ENCODE assay signal across 17 cellular contexts in genomic region chr11:8596504-8597046, GRCh38. TPM values are rescaled to one million over a fixed set of nuclear protein-coding genes. Genes with fewer than 3 reads are reported as not detected.
DNase-seq lines count a peak whose midpoint lies in the region; ATAC-seq lines count a peak whose summit lies in the region.
"Had no signal": no experiment of that assay in that cellular context is flagged by ENCODE, and none has a peak within 500 bp of the region (broad histone marks: within the 10 kb centered on the region; RNA-seq: fewer than 3 reads in every experiment).

No MANE protein-coding gene starts in this region.

- no peak overlapping the region for H2BK15ac ChIP-seq in mesenchymal stem cell (ENCODE audit: low read depth, poor library complexity, severe bottlenecking)

- H4K91ac ChIP-seq in mesenchymal stem cell (ENCODE audit: low read length): no peak overlapping the region

- H4K8ac ChIP-seq in mesenchymal stem cell (ENCODE audit: low read length): no peak overlapping the region

- no peak for ATAC-seq in activated T-cell treated with anti-CD3 and anti-CD28 coated beads, Interleukin-2, amount 50 U/mL, for 4 hours

- no peaks in the 10 kb centered on the region for H3K36me3 Mint-ChIP-seq in activated T-cell treated with anti-CD3 and anti-CD28 coated beads, Interleukin-2, amount 50 U/mL, for 4 hours (ENCODE audit: insufficient read depth)
- H3K36me3 Mint-ChIP-seq in activated naive CD4-positive, alpha-beta T cell treated with anti-CD3 and anti-CD28 coated beads, Interleukin-2, amount 10 ng/mL, durations not matched to agents 7 days and 5 days: no peaks in the 10 kb centered on the region

- H3K4me1 Mint-ChIP-seq in activated T-cell treated with anti-CD3 and anti-CD28 coated beads, Interleukin-2, amount 50 U/mL, for 4 hours (ENCODE audit: low read depth): peaks cover 3% of the 10 kb centered on the region
- peaks cover 4% of the 10 kb centered on the region for H3K4me1 Mint-ChIP-seq in activated naive CD4-positive, alpha-beta T cell treated with anti-CD3 and anti-CD28 coated beads, Interleukin-2, amount 10 ng/mL, durations not matched to agents 7 days and 5 days

- no peak overlapping the region for H3K4me3 ChIP-seq in mesenchymal stem cell (ENCODE audit: insufficient read depth in 1 of 2, low read depth in 1 of 2, low read length in 2 of 2)
- H3K4me3 ChIP-seq: PC-9 had no signal

- no peak overlapping the region for H2AK5ac ChIP-seq in mesenchymal stem cell (ENCODE audit: low read length, severe bottlenecking)

- H3K18ac ChIP-seq in mesenchymal stem cell (ENCODE audit: low read depth in 1 of 2, low read length in 2 of 2): no peak overlapping the region

- no peak overlapping the region for H3K4me3 Mint-ChIP-seq in activated T-cell treated with anti-CD3 and anti-CD28 coated beads, Interleukin-2, amount 50 U/mL, for 4 hours
- no peak overlapping the region for H3K4me3 Mint-ChIP-seq in activated naive CD4-positive, alpha-beta T cell treated with anti-CD3 and anti-CD28 coated beads, Interleukin-2, amount 10 ng/mL, durations not matched to agents 7 days and 5 days

- no peak overlapping the region for H2BK5ac ChIP-seq in mesenchymal stem cell (ENCODE audit: low read depth, low read length, poor library complexity, severe bottlenecking)

- no peak overlapping the region for H2AFZ ChIP-seq in mesenchymal stem cell (ENCODE audit: low read depth, low read length)
- H2AFZ ChIP-seq: PC-9 had no signal

- no peak overlapping the region for H3K4ac ChIP-seq in mesenchymal stem cell (ENCODE audit: low read depth in 1 of 2, low read length in 2 of 2)

- no peak overlapping the region for H3K4me2 ChIP-seq in mesenchymal stem cell (ENCODE audit: low read length, poor library complexity, severe bottlenecking)
- H3K4me2 ChIP-seq: PC-9 had no signal

- H3K36me3 ChIP-seq in mesenchymal stem cell (ENCODE audit: control insufficient read depth in 1 of 2, insufficient read depth in 2 of 2, low read depth in 1 of 2, low read length in 2 of 2): no peaks in the 10 kb centered on the region

- H3K27ac Mint-ChIP-seq in activated naive CD4-positive, alpha-beta T cell treated with anti-CD3 and anti-CD28 coated beads, Interleukin-2, amount 10 ng/mL, durations not matched to agents 7 days and 5 days: no peak overlapping the region

- no peak overlapping the region for H2BK12ac ChIP-seq in mesenchymal stem cell (ENCODE audit: low read length in 2 of 2)

- no peak overlapping the region for H3K23ac ChIP-seq in mesenchymal stem cell (ENCODE audit: low read length in 2 of 2)

- no peak overlapping the region for H2BK120ac ChIP-seq in mesenchymal stem cell (ENCODE audit: low read depth, low read length)

- H3K27me3 Mint-ChIP-seq in activated T-cell treated with anti-CD3 and anti-CD28 coated beads, Interleukin-2, amount 50 U/mL, for 4 hours (ENCODE audit: low read depth): peaks cover 42% of the 10 kb centered on the region
- peaks cover 51% of the 10 kb centered on the region for H3K27me3 Mint-ChIP-seq in activated naive CD4-positive, alpha-beta T cell treated with anti-CD3 and anti-CD28 coated beads, Interleukin-2, amount 10 ng/mL, durations not matched to agents 7 days and 5 days

- H3K9me3 Mint-ChIP-seq in activated T-cell treated with anti-CD3 and anti-CD28 coated beads, Interleukin-2, amount 50 U/mL, for 4 hours: no peaks in the 10 kb centered on the region
- H3K9me3 Mint-ChIP-seq in activated naive CD4-positive, alpha-beta T cell treated with anti-CD3 and anti-CD28 coated beads, Interleukin-2, amount 10 ng/mL, durations not matched to agents 7 days and 5 days: no peaks in the 10 kb centered on the region

- H3K4me1 ChIP-seq in mesenchymal stem cell (ENCODE audit: control insufficient read depth, insufficient read depth, low read depth, low read length): peaks cover 3% of the 10 kb centered on the region

- no peak overlapping the region for H3K27ac ChIP-seq in mesenchymal stem cell (ENCODE audit: low read length, poor library complexity, severe bottlenecking)
- H3K27ac ChIP-seq: 22Rv1, PC-9, RWPE1 had no signal

- H3K79me1 ChIP-seq in mesenchymal stem cell (replicated peaks; ENCODE audit: low read length, poor library complexity, severe bottlenecking): peaks cover 5% of the 10 kb centered on the region

- CTCF ChIA-PET in activated naive CD4-positive, alpha-beta T cell treated with anti-CD3 and anti-CD28 coated beads, Interleukin-2, amount 10 ng/mL, durations not matched to agents 7 days and 5 days (lab: Charles Lee): interaction anchor here (1.0 to 1.7 kb wide), 2 partner anchors 9 to 271 kb away, joined by 3 to 5 read pairs; no protein-coding TSS in a partner anchor

- H3K27me3 ChIP-seq in mesenchymal stem cell (ENCODE audit: control insufficient read depth in 1 of 2, insufficient read depth in 1 of 2, low read length in 2 of 2): peaks cover 0 to 23% of the 10 kb centered on the region in 2 experiments

- peak; percentile 15 for DNase-seq in DMS53 (lab: John Stamatoyannopoulos, UW)
- no peak for DNase-seq in DMS53 treated with DMSO at 0.1 percent for 48 hours (lab: John Stamatoyannopoulos, UW; ENCODE audit: unreplicated experiment)
- peak; percentile 26 for DNase-seq in amniotic epithelial cell (ENCODE audit: low read depth)
- DNase-seq in mesenchymal stem cell: peak; percentile 41
- DNase-seq in renal cortical epithelial cell (ENCODE audit: low read depth): peak; percentile 81
- DNase-seq in NCI-H748 treated with DMSO at 0.1 percent for 48 hours (lab: John Stamatoyannopoulos, UW): no peak
- no peak for DNase-seq in activated T-cell treated with anti-CD3 and anti-CD28 coated beads, Interleukin-2, amount 50 U/mL, for 4 hours
- DNase-seq in activated naive CD4-positive, alpha-beta T cell treated with anti-CD3 and anti-CD28 coated beads, Interleukin-2, amount 10 ng/mL, durations not matched to agents 7 days and 5 days: no peak
- DNase-seq: H7, Karpas-422, NCI-H446, NCI-H524 treated with DMSO at 0.1 percent for 48 hours, SHP77 had no signal

- no peaks in the 10 kb centered on the region for H3K9me3 ChIP-seq in mesenchymal stem cell (ENCODE audit: control insufficient read depth, low read length)

- no peak overlapping the region for H3K14ac ChIP-seq in mesenchymal stem cell (ENCODE audit: low read length in 2 of 2)

- peak overlapping the region; percentile 74 for H3K9ac ChIP-seq in mesenchymal stem cell (ENCODE audit: low read length)

RNA-seq across cellular contexts. Expression of gene STK33, which starts 2.5 kb away (rescaled TPM):
- 1.9 TPM for polyA plus RNA-seq in mesenchymal stem cell (2013, experiment 1 of 2)
- polyA plus RNA-seq in mesenchymal stem cell (2013, experiment 2 of 2): 1.0 TPM
- 15.3 and 24.2 TPM in 2 replicates for total RNA-seq in renal cortical epithelial cell
- 1 to 10 TPM; 1.1 to 1.5 (median 1.4) TPM for total RNA-seq in activated T-cell treated with anti-CD3 and anti-CD28 coated beads, Interleukin-2, amount 50 U/mL, for 4 hours
- total RNA-seq: HT-29 had no signal

Comparison
In these comparisons a context has a peak if more than half of its experiments do, and no peak if none do; other contexts are left out.
1. DNase-seq: peak in DMS53 (single experiment), amniotic epithelial cell (single experiment), mesenchymal stem cell (single experiment) and renal cortical epithelial cell (single experiment); none in DMS53 treated with DMSO at 0.1 percent for 48 hours (single experiment), NCI-H748 treated with DMSO at 0.1 percent for 48 hours (single experiment), activated T-cell treated with anti-CD3 and anti-CD28 coated beads, Interleukin-2, amount 50 U/mL, for 4 hours (single experiment) and activated naive CD4-positive, alpha-beta T cell treated with anti-CD3 and anti-CD28 coated beads, Interleukin-2, amount 10 ng/mL, durations not matched to agents 7 days and 5 days (single experiment).